Comparison of ENCODE assay signal across 19 cellular contexts in the genomic region with DNA sequence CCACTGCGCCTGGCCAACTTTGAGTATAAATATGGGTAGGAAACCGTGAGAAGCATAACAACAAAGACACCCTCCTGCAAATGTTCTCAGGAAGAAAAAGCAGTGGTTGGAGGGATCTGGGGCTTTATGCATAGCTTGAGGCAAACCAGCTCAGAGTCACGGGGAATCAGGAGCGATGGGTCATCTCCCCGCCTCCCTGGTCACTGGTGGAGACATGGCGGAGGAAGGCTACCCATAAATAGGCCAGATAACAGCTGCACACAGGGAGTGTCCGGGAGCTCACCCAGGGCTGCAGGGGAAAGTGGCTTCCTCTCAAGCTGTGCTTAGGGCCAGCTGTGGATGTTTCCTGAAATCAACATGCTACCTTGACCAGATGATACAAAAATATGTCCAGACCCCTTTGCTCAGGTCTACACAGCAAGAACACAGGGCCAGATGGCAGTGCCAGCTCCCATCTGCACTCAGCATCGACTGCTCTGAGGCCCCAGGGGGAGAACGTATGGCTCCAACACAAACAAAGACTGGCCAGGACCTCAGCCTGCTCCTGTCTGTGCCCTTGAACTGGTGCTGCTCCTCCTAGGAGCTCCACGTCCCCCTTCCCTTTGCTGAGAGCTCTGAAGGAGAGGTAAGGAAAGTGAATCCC. TPM values are rescaled to one million over a fixed set of nuclear protein-coding genes. Genes with fewer than 3 reads are reported as not detected.
DNase-seq lines count a peak whose midpoint lies in the region; ATAC-seq and TF ChIP-seq lines count a peak whose summit lies in the region.
"Had no signal": no experiment of that assay in that cellular context is flagged by ENCODE, and none has a peak within 500 bp of the region (broad histone marks: within the 10 kb centered on the region; RNA-seq: fewer than 3 reads in every experiment).

No MANE protein-coding gene starts in this region.

- peaks cover 12% of the 10 kb centered on the region for H3K9me3 Mint-ChIP-seq in stimulated activated memory B cell treated with anti-CD40 and anti-IgM and Interleukin-4, amounts not matched to agents 10 μg/mL and 1 μg/mL and 100 μg/mL, for 72 hours
- peaks cover 3% of the 10 kb centered on the region for H3K9me3 Mint-ChIP-seq in activated CD4-positive, alpha-beta T cell treated with anti-CD3 and anti-CD28 coated beads, Interleukin-2, amount 10 ng/mL, durations not matched to agents 7 days and 5 days

- WGBS in psoas muscle, 3 donors: 15 to 27% (median 18%) methylated on average over 10 of the region's 10 CpGs

- TF ChIP-seq CTCF in psoas muscle (IDR thresholded peaks at IDR 0.05): no peak

- H3K9me3 ChIP-seq in psoas muscle: no peaks in the 10 kb centered on the region

- peak; percentile 92 for DNase-seq in LHCN-M2 (ENCODE audit: low read depth)
- DNase-seq in RPMI7951 (ENCODE audit: low read depth): peak; percentile 88
- peak; percentile 93 for DNase-seq in foreskin melanocyte
- peak; percentile 48 to 81 for DNase-seq in psoas muscle
- DNase-seq in HCEC 1CT: no peak
- DNase-seq in activated CD4-positive, alpha-beta T cell treated with anti-CD3 and anti-CD28 coated beads, Interleukin-2, amount 10 ng/mL, durations not matched to agents 7 days and 5 days: no peak
- no peak for DNase-seq in SHP77 (lab: John Stamatoyannopoulos, UW)
- DNase-seq: activated CD8-positive, alpha-beta T cell treated with anti-CD3 and anti-CD28 coated beads for 36 hours; activated naive CD4-positive, alpha-beta T cell treated with anti-CD3 and anti-CD28 coated beads, Interleukin-2, amount 50 U/mL, for 16 hours; activated T-cell treated with anti-CD3 and anti-CD28 coated beads, Interleukin-2, amount 50 U/mL, for 24 hours; COR-L47; SHP77 treated with DMSO at 0.1 percent for 48 hours; small intestine; stimulated activated CD4-positive, alpha-beta T cell treated with anti-CD3 and anti-CD28 coated beads, Interleukin-4, amount 100 ng/mL, for 1 hour; T-helper 17 cell had no signal

- H3K4me3 Mint-ChIP-seq in stimulated activated memory B cell treated with anti-CD40 and anti-IgM and Interleukin-4, amounts not matched to agents 10 μg/mL and 1 μg/mL and 100 μg/mL, for 72 hours: no peak overlapping the region
- H3K4me3 Mint-ChIP-seq in activated CD4-positive, alpha-beta T cell treated with anti-CD3 and anti-CD28 coated beads, Interleukin-2, amount 10 ng/mL, durations not matched to agents 7 days and 5 days: no peak overlapping the region
- H3K4me3 Mint-ChIP-seq: activated CD8-positive, alpha-beta T cell treated with anti-CD3 and anti-CD28 coated beads for 36 hours; activated T-cell treated with anti-CD3 and anti-CD28 coated beads, Interleukin-2, amount 50 U/mL, for 24 hours; T-helper 17 cell had no signal

- H3K4me1 ChIP-seq in psoas muscle: peaks cover 23% of the 10 kb centered on the region

- intact Hi-C loops in psoas muscle (cut with DNase I): loop anchor here in 1 of 2 donors (5.0 kb wide), 2 partner anchors 117 to 282 kb away; no protein-coding TSS in a partner anchor

- no peaks in the 10 kb centered on the region for H3K36me3 ChIP-seq in psoas muscle (ENCODE audit: insufficient read depth in 1 of 2, low read depth in 1 of 2)

- peak overlapping the region; percentile 66 for H3K27ac ChIP-seq in psoas muscle
- H3K27ac ChIP-seq: KMS-11 had no signal

- POLR2A ChIA-PET in activated CD4-positive, alpha-beta T cell treated with anti-CD3 and anti-CD28 coated beads, Interleukin-2, amount 10 ng/mL, durations not matched to agents 7 days and 5 days (lab: Charles Lee): interaction anchor here (0.8 kb wide), 1 partner anchor 9 kb away, joined by 3 read pairs; no protein-coding TSS in a partner anchor

- CTCF ChIA-PET in activated CD4-positive, alpha-beta T cell treated with anti-CD3 and anti-CD28 coated beads, Interleukin-2, amount 10 ng/mL, durations not matched to agents 7 days and 5 days (lab: Charles Lee): no interaction called here

- H3K36me3 Mint-ChIP-seq in stimulated activated memory B cell treated with anti-CD40 and anti-IgM and Interleukin-4, amounts not matched to agents 10 μg/mL and 1 μg/mL and 100 μg/mL, for 72 hours: peaks cover 6% of the 10 kb centered on the region
- no peaks in the 10 kb centered on the region for H3K36me3 Mint-ChIP-seq in activated CD4-positive, alpha-beta T cell treated with anti-CD3 and anti-CD28 coated beads, Interleukin-2, amount 10 ng/mL, durations not matched to agents 7 days and 5 days (ENCODE audit: low read depth)

- peaks cover 9% of the 10 kb centered on the region for H3K4me1 Mint-ChIP-seq in stimulated activated memory B cell treated with anti-CD40 and anti-IgM and Interleukin-4, amounts not matched to agents 10 μg/mL and 1 μg/mL and 100 μg/mL, for 72 hours
- H3K4me1 Mint-ChIP-seq in activated CD4-positive, alpha-beta T cell treated with anti-CD3 and anti-CD28 coated beads, Interleukin-2, amount 10 ng/mL, durations not matched to agents 7 days and 5 days: peaks cover 14% of the 10 kb centered on the region
- H3K4me1 Mint-ChIP-seq: T-helper 17 cell had no signal

- no peak overlapping the region for H3K4me3 ChIP-seq in psoas muscle

- no peaks in the 10 kb centered on the region for H3K27me3 ChIP-seq in psoas muscle (ENCODE audit: insufficient read depth in 3 of 3, low read length in 2 of 3)

- peak; percentile 34 to 77 (median 75) for ATAC-seq in psoas muscle
- ATAC-seq in stimulated activated memory B cell treated with anti-CD40 and anti-IgM and Interleukin-4, amounts not matched to agents 10 μg/mL and 1 μg/mL and 100 μg/mL, for 72 hours: no peak
- ATAC-seq: activated CD8-positive, alpha-beta T cell treated with anti-CD3 and anti-CD28 coated beads for 36 hours; HCT116; left lobe of liver; T-helper 17 cell had no signal

- H3K27ac Mint-ChIP-seq in stimulated activated memory B cell treated with anti-CD40 and anti-IgM and Interleukin-4, amounts not matched to agents 10 μg/mL and 1 μg/mL and 100 μg/mL, for 72 hours: no peak overlapping the region
- H3K27ac Mint-ChIP-seq in activated CD4-positive, alpha-beta T cell treated with anti-CD3 and anti-CD28 coated beads, Interleukin-2, amount 10 ng/mL, durations not matched to agents 7 days and 5 days: no peak overlapping the region
- H3K27ac Mint-ChIP-seq: activated CD8-positive, alpha-beta T cell treated with anti-CD3 and anti-CD28 coated beads for 36 hours; activated T-cell treated with anti-CD3 and anti-CD28 coated beads, Interleukin-2, amount 50 U/mL, for 24 hours; T-helper 17 cell had no signal

- peaks cover 18% of the 10 kb centered on the region for H3K27me3 Mint-ChIP-seq in stimulated activated memory B cell treated with anti-CD40 and anti-IgM and Interleukin-4, amounts not matched to agents 10 μg/mL and 1 μg/mL and 100 μg/mL, for 72 hours
- no peaks in the 10 kb centered on the region for H3K27me3 Mint-ChIP-seq in activated CD4-positive, alpha-beta T cell treated with anti-CD3 and anti-CD28 coated beads, Interleukin-2, amount 10 ng/mL, durations not matched to agents 7 days and 5 days
- H3K27me3 Mint-ChIP-seq: activated CD8-positive, alpha-beta T cell treated with anti-CD3 and anti-CD28 coated beads for 36 hours; activated T-cell treated with anti-CD3 and anti-CD28 coated beads, Interleukin-2, amount 50 U/mL, for 24 hours had no signal

RNA-seq across cellular contexts. Expression of gene RERE, which starts 27.1 kb away (rescaled TPM):
- total RNA-seq in LHCN-M2 (2014; rRNA removed): 5.6 and 9.8 TPM in 2 replicates
- 22.4 TPM for polyA plus RNA-seq in LHCN-M2 (2012)
- total RNA-seq in RPMI7951 (2014; rRNA removed; shearing (Covaris generic)): 7.4 and 10.3 TPM in 2 replicates
- total RNA-seq in psoas muscle: 100 to 1,000 TPM in 2 of 4 donors, 10 to 100 TPM in 2; 56.7 to 308 (median 165) TPM
- 100 to 1,000 TPM in 1 of 3 donors, 10 to 100 TPM in 2; 38.8 to 130 (median 49.8) TPM for polyA plus RNA-seq in psoas muscle
- total RNA-seq in activated CD4-positive, alpha-beta T cell treated with anti-CD3 and anti-CD28 coated beads, Interleukin-2, amount 10 ng/mL, durations not matched to agents 7 days and 5 days: 10 to 100 TPM; 68.5 to 68.7 TPM

RNA-seq across cellular contexts. Expression of gene ENO1, which starts 33.9 kb away (rescaled TPM):
- total RNA-seq in LHCN-M2 (2014; rRNA removed) (2,184 and 2,442 TPM in 2 replicates), psoas muscle (100 to 1,000 TPM; 110 to 364 (median 217) TPM)
- 2,381 TPM for polyA plus RNA-seq in LHCN-M2 (2012)
- total RNA-seq in RPMI7951 (2014; rRNA removed; shearing (Covaris generic)): 4,200 and 4,316 TPM in 2 replicates
- polyA plus RNA-seq in psoas muscle: 100 to 1,000 TPM in 2 of 3 donors, 10 to 100 TPM in 1; 83.8 to 489 (median 190) TPM
- 1,000 to 10,000 TPM; 1,608 to 1,874 TPM for total RNA-seq in activated CD4-positive, alpha-beta T cell treated with anti-CD3 and anti-CD28 coated beads, Interleukin-2, amount 10 ng/mL, durations not matched to agents 7 days and 5 days

Comparison
In these comparisons a context has a peak if more than half of its experiments do, and no peak if none do; other contexts are left out.
1. DNase-seq: peak in LHCN-M2 (single experiment), RPMI7951 (single experiment), foreskin melanocyte (single experiment) and psoas muscle (2 of 2); none in HCEC 1CT (single experiment), activated CD4-positive, alpha-beta T cell treated with anti-CD3 and anti-CD28 coated beads, Interleukin-2, amount 10 ng/mL, durations not matched to agents 7 days and 5 days (single experiment) and SHP77 (0 of 2).